Comparison of ENCODE assay signal across 5 cellular contexts in the genomic region with DNA sequence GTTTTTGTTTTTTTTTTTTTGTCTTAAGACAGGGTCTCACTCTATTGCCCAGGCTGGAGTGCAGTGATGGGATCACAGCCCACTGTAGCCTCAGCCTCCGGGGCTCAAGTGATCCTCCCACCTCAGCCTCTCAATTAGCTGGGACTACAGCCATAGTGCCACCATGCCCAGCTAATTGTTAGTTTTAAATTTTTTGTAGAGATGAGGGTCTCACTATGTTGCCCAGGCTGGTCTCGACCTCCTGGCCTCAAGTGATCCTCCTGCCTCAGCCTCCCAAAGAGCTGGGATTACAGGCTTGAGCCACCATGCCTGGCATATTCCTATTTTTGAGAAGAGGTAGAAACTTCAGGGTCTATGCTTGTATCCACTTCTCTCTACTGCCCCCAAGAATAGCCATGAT. TPM values are rescaled to one million over a fixed set of nuclear protein-coding genes. Genes with fewer than 3 reads are reported as not detected.
"Had no signal": no experiment of that assay in that cellular context is flagged by ENCODE, and none has a peak within 500 bp of the region (broad histone marks: within the 10 kb centered on the region; RNA-seq: fewer than 3 reads in every experiment).

No MANE protein-coding gene starts in this region.

RNA-seq across cellular contexts. Expression of a gene that starts 8.3 kb away (rescaled TPM):
- total RNA-seq: vagina had no signal
- polyA plus RNA-seq: naive thymus-derived CD8-positive, alpha-beta T cell had no signal

RNA-seq across cellular contexts. Expression of a gene that starts 34.8 kb away (rescaled TPM):
- total RNA-seq: naive thymus-derived CD8-positive, alpha-beta T cell; osteocyte; smooth muscle cell; stomach had no signal
- polyA plus RNA-seq: naive thymus-derived CD8-positive, alpha-beta T cell had no signal
